ENCODE assay signal across 11 cellular contexts in the genomic region with DNA sequence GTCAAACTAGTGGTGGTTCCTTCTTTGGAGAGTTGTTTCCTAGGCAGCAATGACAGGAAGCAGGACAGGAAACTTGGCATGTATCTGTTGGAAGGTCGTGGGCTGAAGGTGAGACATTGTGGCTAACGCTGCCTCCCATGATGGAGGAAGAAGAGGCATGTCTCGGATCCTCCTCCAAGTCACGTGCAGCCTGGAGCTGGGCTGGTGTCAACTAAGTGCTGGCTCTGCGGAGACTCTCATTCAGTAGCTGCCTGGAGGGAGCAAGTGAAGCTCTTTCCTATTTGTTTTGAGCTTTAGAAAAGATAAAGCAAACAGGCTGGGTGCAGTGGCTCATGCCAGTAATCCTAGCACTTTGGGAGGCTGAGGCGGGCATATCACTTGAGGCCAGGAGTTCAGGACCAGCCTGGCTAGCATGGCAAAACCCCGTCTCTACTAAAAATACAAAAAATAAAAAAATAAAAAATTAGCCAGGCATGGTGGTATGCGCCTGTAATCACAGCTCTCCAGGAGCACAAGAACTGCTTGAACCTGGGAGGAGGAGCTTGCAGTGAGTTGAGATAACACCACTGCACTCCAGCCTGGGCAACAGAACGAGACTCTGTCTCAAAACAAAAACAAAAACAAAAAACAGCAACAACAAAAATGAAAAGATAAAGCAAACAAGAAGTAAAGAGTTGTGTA. TPM values are rescaled to one million over a fixed set of nuclear protein-coding genes. Genes with fewer than 3 reads are reported as not detected.
DNase-seq lines count a peak whose midpoint lies in the region; ATAC-seq and TF ChIP-seq lines count a peak whose summit lies in the region.
"Had no signal": no experiment of that assay in that cellular context is flagged by ENCODE, and none has a peak within 500 bp of the region (broad histone marks: within the 10 kb centered on the region; RNA-seq: fewer than 3 reads in every experiment).

No MANE protein-coding gene starts in this region.

- no peak overlapping the region for H3K27ac ChIP-seq in PC-9
- H3K27ac ChIP-seq in cardiac muscle cell, result peak overlapping the region; percentile 89

- no peaks in the 10 kb centered on the region for H4K20me1 ChIP-seq in PC-9 (ENCODE audit: insufficient read depth)

- ATAC-seq in GM19395 (IDR thresholded peaks at IDR 0.05; ENCODE audit: unreplicated experiment) (no peak), GM18498 (IDR thresholded peaks at IDR 0.05; ENCODE audit: unreplicated experiment) (no peak)
- ATAC-seq in activated naive CD8-positive, alpha-beta T cell treated with anti-CD3 and anti-CD28 coated beads, Interleukin-2, amount 50 U/mL, for 24 hours, result no peak
- ATAC-seq: activated T-cell treated with anti-CD3 and anti-CD28 coated beads, Interleukin-2, amount 50 U/mL, for 4 hours had no signal

- POLR2A ChIA-PET in PC-9 (lab: Charles Lee; ENCODE audit: unreplicated experiment), result interaction anchor here (0.6 kb wide), 2 partner anchors 12 to 99 kb away, joined by 3 to 7 read pairs; no protein-coding TSS in a partner anchor

- H3K9me3 ChIP-seq in PC-9 (ENCODE audit: insufficient read depth, low read depth) (no peaks in the 10 kb centered on the region), cardiac muscle cell (ENCODE audit: low read depth) (no peaks in the 10 kb centered on the region)

- H3K27me3 Mint-ChIP-seq in activated naive CD8-positive, alpha-beta T cell treated with anti-CD3 and anti-CD28 coated beads, Interleukin-2, amount 50 U/mL, for 24 hours, result peaks cover 36% of the 10 kb centered on the region

- DNase-seq in DMS53 (lab: John Stamatoyannopoulos, UW), result peak; percentile 43
- no peak for DNase-seq in PC-9
- peak; percentile 25 to 34 for DNase-seq in cardiac muscle cell (ENCODE audit: low read depth in 1 of 2, low spot score in 1 of 2)
- DNase-seq in pons (ENCODE audit: low spot score), result peak; percentile 12
- no peak for DNase-seq in activated naive CD8-positive, alpha-beta T cell treated with anti-CD3 and anti-CD28 coated beads, Interleukin-2, amount 50 U/mL, for 24 hours
- no peak for DNase-seq in activated CD4-positive, CD25-positive, alpha-beta regulatory T cell treated with anti-CD3 and anti-CD28 coated beads, Interleukin-2, amount 50 U/mL, for 72 hours
- DNase-seq: activated T-cell treated with anti-CD3 and anti-CD28 coated beads, Interleukin-2, amount 50 U/mL, for 4 hours; NCI-H82; T-helper 9 cell had no signal

- peak overlapping the region; percentile 19; the same call in 1 of the 2 replicates for H3K4me3 ChIP-seq in PC-9
- H3K4me3 ChIP-seq in cardiac muscle cell, result no peak overlapping the region

- peaks cover 14% of the 10 kb centered on the region for H3K4me1 ChIP-seq in PC-9 (replicated peaks; ENCODE audit: insufficient read depth)
- H3K4me1 ChIP-seq in cardiac muscle cell (ENCODE audit: low read depth), result peaks cover 29% of the 10 kb centered on the region

- H3K4me1 Mint-ChIP-seq in activated naive CD8-positive, alpha-beta T cell treated with anti-CD3 and anti-CD28 coated beads, Interleukin-2, amount 50 U/mL, for 24 hours, result peaks cover 5% of the 10 kb centered on the region

- H3K36me3 ChIP-seq in PC-9 (ENCODE audit: low read depth) (no peaks in the 10 kb centered on the region), cardiac muscle cell (no peaks in the 10 kb centered on the region)

- H3K27ac Mint-ChIP-seq in activated naive CD8-positive, alpha-beta T cell treated with anti-CD3 and anti-CD28 coated beads, Interleukin-2, amount 50 U/mL, for 24 hours, result no peak overlapping the region

- no peaks in the 10 kb centered on the region for H3K27me3 ChIP-seq in PC-9 (ENCODE audit: insufficient read depth, low read depth)
- no peaks in the 10 kb centered on the region for H3K27me3 ChIP-seq in cardiac muscle cell

- H3K36me3 Mint-ChIP-seq in activated naive CD8-positive, alpha-beta T cell treated with anti-CD3 and anti-CD28 coated beads, Interleukin-2, amount 50 U/mL, for 24 hours (ENCODE audit: low read depth), result no peaks in the 10 kb centered on the region

- no TSS peak for BruUV-seq in PC-9 (replicated peaks; lab: Mats Ljungman, UMichigan)

- H3K4me3 Mint-ChIP-seq in activated naive CD8-positive, alpha-beta T cell treated with anti-CD3 and anti-CD28 coated beads, Interleukin-2, amount 50 U/mL, for 24 hours, result no peak overlapping the region
- H3K4me3 Mint-ChIP-seq: activated T-cell treated with anti-CD3 and anti-CD28 coated beads, Interleukin-2, amount 50 U/mL, for 4 hours had no signal

- H3F3A ChIP-seq in PC-9 (ENCODE audit: insufficient read depth, low read depth), result no peaks in the 10 kb centered on the region

- H3K4me2 ChIP-seq in PC-9, result peak overlapping the region; percentile 61

- intact Hi-C loops in PC-9 (cut with micrococcal nuclease; ENCODE audit: unreplicated experiment), result loop anchor here (1.0 kb wide), 1 partner anchor 48 kb away; no protein-coding TSS in a partner anchor

- H3K9me2 ChIP-seq in PC-9 (ENCODE audit: insufficient read depth), result no peaks in the 10 kb centered on the region

- peaks cover 11% of the 10 kb centered on the region for H3K9me3 Mint-ChIP-seq in activated naive CD8-positive, alpha-beta T cell treated with anti-CD3 and anti-CD28 coated beads, Interleukin-2, amount 50 U/mL, for 24 hours

- H2AFZ ChIP-seq in PC-9, result no peak overlapping the region

- CTCF ChIA-PET in PC-9 (lab: Charles Lee), result interaction anchor here (0.7 kb wide), 2 partner anchors 13 to 23 kb away, joined by 4 to 7 read pairs; no protein-coding TSS in a partner anchor

- TF ChIP-seq CTCF in PC-9 (conservative IDR thresholded peaks at IDR 0.05) (no peak), cardiac muscle cell (IDR thresholded peaks at IDR 0.05; ENCODE audit: low read depth, low read length) (no peak)

- H3K79me2 ChIP-seq in PC-9 (ENCODE audit: low read depth), result no peaks in the 10 kb centered on the region

RNA-seq across cellular contexts. Expression of a gene that starts 28.2 kb away (rescaled TPM):
- 23.9 and 29.5 TPM in 2 replicates for total RNA-seq in PC-9 (2021)
- total RNA-seq in cardiac muscle cell, result 10.7 and 13.5 TPM in 2 replicates
- polyA plus RNA-seq in cardiac muscle cell, result 25.0 and 27.8 TPM in 2 replicates

RNA-seq across cellular contexts. Expression of a gene that starts 55.6 kb away (rescaled TPM):
- total RNA-seq in PC-9 (2021), result 68.2 and 88.9 TPM in 2 replicates
- 47.4 and 49.4 TPM in 2 replicates for total RNA-seq in cardiac muscle cell
- polyA plus RNA-seq in cardiac muscle cell, result 110 and 113 TPM in 2 replicates

Comparison
In these comparisons a context has a peak if more than half of its experiments do, and no peak if none do; other contexts are left out.
1. DNase-seq: peak in DMS53 (single experiment), cardiac muscle cell (2 of 2) and pons (single experiment); none in PC-9 (0 of 2), activated naive CD8-positive, alpha-beta T cell treated with anti-CD3 and anti-CD28 coated beads, Interleukin-2, amount 50 U/mL, for 24 hours (single experiment) and activated CD4-positive, CD25-positive, alpha-beta regulatory T cell treated with anti-CD3 and anti-CD28 coated beads, Interleukin-2, amount 50 U/mL, for 72 hours (single experiment).